Comparison of ENCODE assay signal across 9 cellular contexts in the genomic region with DNA sequence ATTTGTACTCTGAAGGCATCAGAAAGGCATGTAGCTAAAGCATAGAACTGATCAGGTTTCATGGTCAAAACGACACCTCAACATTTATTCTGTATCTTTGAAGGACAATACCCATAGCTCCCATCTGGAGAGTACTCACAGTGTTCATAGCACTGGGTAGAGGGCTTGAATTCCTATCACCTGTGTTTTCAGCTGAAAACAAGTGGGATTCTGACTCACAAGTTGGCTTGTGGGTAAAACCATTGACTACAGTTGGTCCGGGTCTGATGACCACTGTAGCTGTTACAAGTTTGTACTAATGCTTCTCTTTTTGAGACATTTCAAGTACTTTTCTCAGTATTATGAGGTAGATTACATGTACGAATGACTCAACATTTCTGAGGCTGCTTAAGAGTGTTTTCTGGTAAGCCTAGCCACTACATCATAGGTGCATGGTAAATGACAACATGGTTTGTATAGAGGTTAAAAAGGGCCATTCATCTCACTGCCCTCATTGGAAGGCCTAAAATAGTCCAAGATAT.
DNase-seq lines count a peak whose midpoint lies in the region; ATAC-seq, FAIRE-seq and TF ChIP-seq lines count a peak whose summit lies in the region.
"Had no signal": no experiment of that assay in that cellular context is flagged by ENCODE, and none has a peak within 500 bp of the region (broad histone marks: within the 10 kb centered on the region; RNA-seq: fewer than 3 reads in every experiment).

No MANE protein-coding gene starts in this region.

- H3K4me1 ChIP-seq in CD4-positive, CD25-positive, alpha-beta regulatory T cell (ENCODE audit: control insufficient read depth, insufficient read depth, low read length, poor library complexity, severe bottlenecking) = peaks cover 39% of the 10 kb centered on the region

- peaks cover 43 to 87% (median 61%) of the 10 kb centered on the region in 4 donors for H3K4me1 Mint-ChIP-seq in CD4-positive, CD25-positive, alpha-beta regulatory T cell
- H3K4me1 Mint-ChIP-seq in stimulated activated naive CD8-positive, alpha-beta T cell treated with anti-CD3 and anti-CD28 coated beads, Interleukin-15, Interleukin-2, amounts not matched to agents 100 ng/mL and 50 ng/mL, for 24 hours (ENCODE audit: low read depth) = peaks cover 88% of the 10 kb centered on the region

- H3K27me3 ChIP-seq in CD4-positive, CD25-positive, alpha-beta regulatory T cell (ENCODE audit: control insufficient read depth, insufficient read depth, low read length) = no peaks in the 10 kb centered on the region

- H3K27ac Mint-ChIP-seq in CD4-positive, CD25-positive, alpha-beta regulatory T cell = peak overlapping the region; percentile 76 to 96 (median 82)
- peak overlapping the region; percentile 97 for H3K27ac Mint-ChIP-seq in stimulated activated naive CD8-positive, alpha-beta T cell treated with anti-CD3 and anti-CD28 coated beads, Interleukin-15, Interleukin-2, amounts not matched to agents 100 ng/mL and 50 ng/mL, for 24 hours
- H3K27ac Mint-ChIP-seq: brain had no signal

- H3K36me3 ChIP-seq in CD4-positive, CD25-positive, alpha-beta regulatory T cell (ENCODE audit: control insufficient read depth, insufficient read depth, low read length) = no peaks in the 10 kb centered on the region

- H3K9me3 Mint-ChIP-seq in CD4-positive, CD25-positive, alpha-beta regulatory T cell = peaks cover 0 to 6% (median 0%) of the 10 kb centered on the region in 7 donors
- no peaks in the 10 kb centered on the region for H3K9me3 Mint-ChIP-seq in stimulated activated naive CD8-positive, alpha-beta T cell treated with anti-CD3 and anti-CD28 coated beads, Interleukin-15, Interleukin-2, amounts not matched to agents 100 ng/mL and 50 ng/mL, for 24 hours
- H3K9me3 Mint-ChIP-seq: brain had no signal

- ATAC-seq in CD4-positive, CD25-positive, alpha-beta regulatory T cell (ENCODE audit: low read depth in 2 of 2) = peak; percentile 59 to 74
- ATAC-seq in GM18505 (IDR thresholded peaks at IDR 0.05; ENCODE audit: unreplicated experiment) = no peak

- H3K9me3 ChIP-seq in CD4-positive, CD25-positive, alpha-beta regulatory T cell (ENCODE audit: control insufficient read depth in 2 of 2, low read length in 2 of 2) = no peaks in the 10 kb centered on the region

- peak in 1 of 3 donors; percentile 83 for DNase-seq in CD4-positive, CD25-positive, alpha-beta regulatory T cell
- DNase-seq in H4 (ENCODE audit: low spot score) = peak; percentile 95
- peak; percentile 51 for DNase-seq in RCC 7860 (ENCODE audit: low spot score)
- no peak for DNase-seq in epithelial cell of prostate (ENCODE audit: low read depth, low spot score)
- no peak for DNase-seq in effector CD8-positive, alpha-beta T cell (lab: John Stamatoyannopoulos, UW)
- DNase-seq in anterior cingulate cortex (lab: John Stamatoyannopoulos, UW) = no peak

- no peak for TF ChIP-seq POLR2A in GM18505 (IDR thresholded peaks at IDR 0.05; ENCODE audit: borderline replicate concordance, extremely low read depth, insufficient read depth, insufficient read length)

- peak overlapping the region; percentile 36 to 71 (median 48) for H3K4me3 Mint-ChIP-seq in CD4-positive, CD25-positive, alpha-beta regulatory T cell
- peak overlapping the region; percentile 57 for H3K4me3 Mint-ChIP-seq in stimulated activated naive CD8-positive, alpha-beta T cell treated with anti-CD3 and anti-CD28 coated beads, Interleukin-15, Interleukin-2, amounts not matched to agents 100 ng/mL and 50 ng/mL, for 24 hours
- H3K4me3 Mint-ChIP-seq: brain had no signal

- peaks cover 6% of the 10 kb centered on the region for H3K36me3 Mint-ChIP-seq in CD4-positive, CD25-positive, alpha-beta regulatory T cell
- H3K36me3 Mint-ChIP-seq in stimulated activated naive CD8-positive, alpha-beta T cell treated with anti-CD3 and anti-CD28 coated beads, Interleukin-15, Interleukin-2, amounts not matched to agents 100 ng/mL and 50 ng/mL, for 24 hours (ENCODE audit: low read depth) = no peaks in the 10 kb centered on the region
- H3K36me3 Mint-ChIP-seq: brain had no signal

- peak; percentile 21 for FAIRE-seq in RCC 7860 (lab: Jason Lieb, UNC)

- no peaks in the 10 kb centered on the region for H3K27me3 Mint-ChIP-seq in CD4-positive, CD25-positive, alpha-beta regulatory T cell
- no peaks in the 10 kb centered on the region for H3K27me3 Mint-ChIP-seq in stimulated activated naive CD8-positive, alpha-beta T cell treated with anti-CD3 and anti-CD28 coated beads, Interleukin-15, Interleukin-2, amounts not matched to agents 100 ng/mL and 50 ng/mL, for 24 hours

- peak overlapping the region; percentile 78 for H3K4me3 ChIP-seq in CD4-positive, CD25-positive, alpha-beta regulatory T cell (ENCODE audit: low read depth, low read length)

- H3K27ac ChIP-seq in CD4-positive, CD25-positive, alpha-beta regulatory T cell (ENCODE audit: insufficient read depth, low read length, poor library complexity, severe bottlenecking) = peak overlapping the region; percentile 86
- H3K27ac ChIP-seq in epithelial cell of prostate = peak overlapping the region; percentile 97

Comparison
In these comparisons a context has a peak if more than half of its experiments do, and no peak if none do; other contexts are left out.
1. DNase-seq: peak in H4 (single experiment) and RCC 7860 (single experiment); none in epithelial cell of prostate (single experiment), effector CD8-positive, alpha-beta T cell (single experiment) and anterior cingulate cortex (0 of 58).